In genomic region chr1:155226188-155226909, GRCh38 we compare ENCODE assay signal across 8 cellular contexts. TPM values are rescaled to one million over a fixed set of nuclear protein-coding genes. Genes with fewer than 3 reads are reported as not detected.
DNase-seq lines count a peak whose midpoint lies in the region; ATAC-seq and TF ChIP-seq lines count a peak whose summit lies in the region.

No MANE protein-coding gene starts in this region.

- no peaks in the 10 kb centered on the region for H3K27me3 ChIP-seq in A673 (replicated peaks; ENCODE audit: insufficient read depth, low read depth, low read length, poor library complexity)
- H3K27me3 ChIP-seq in rectal smooth muscle tissue (ENCODE audit: control insufficient read depth, insufficient read depth, low read length), result no peaks in the 10 kb centered on the region
- H3K27me3 ChIP-seq in uterus, result no peaks in the 10 kb centered on the region

- POLR2A ChIA-PET in A673 (lab: Charles Lee; ENCODE audit: low non-redundant PET), result interaction anchor here (1.0 kb wide), 1 partner anchor 17 kb away, joined by 4 read pairs; no protein-coding TSS in a partner anchor

- ATAC-seq in GM21367 (IDR thresholded peaks at IDR 0.05; ENCODE audit: unreplicated experiment), result peak; percentile 34

- peak overlapping the region; percentile 29 for H3K9ac ChIP-seq in rectal smooth muscle tissue (ENCODE audit: low read length)

- H3K9me3 ChIP-seq in A673 (ENCODE audit: low read depth, low read length, poor library complexity, severe bottlenecking) (no peaks in the 10 kb centered on the region), uterus (no peaks in the 10 kb centered on the region)

- H3K36me3 ChIP-seq in A673 (ENCODE audit: insufficient read depth, low read length, poor library complexity, severe bottlenecking), result no peaks in the 10 kb centered on the region
- no peaks in the 10 kb centered on the region for H3K36me3 ChIP-seq in rectal smooth muscle tissue (ENCODE audit: control insufficient read depth, insufficient read depth, low read length)
- H3K36me3 ChIP-seq in uterus, result no peaks in the 10 kb centered on the region

- CTCF ChIA-PET in A673 (lab: Charles Lee), result interaction anchor here (1.3 kb wide), 1 partner anchor 19 kb away, joined by 4 read pairs; no protein-coding TSS in a partner anchor

- no peak for TF ChIP-seq POLR2A in uterus (IDR thresholded peaks at IDR 0.05)

- H3K4me3 ChIP-seq in A673 (ENCODE audit: low read depth, low read length, poor library complexity, severe bottlenecking), result peak overlapping the region; percentile 59
- H3K4me3 ChIP-seq in rectal smooth muscle tissue (ENCODE audit: low read length), result peak overlapping the region; percentile 68
- peak overlapping the region; percentile 49 to 84 for H3K4me3 ChIP-seq in uterus

- no TSS peak for BruUV-seq in A673 (replicated peaks; lab: Mats Ljungman, UMichigan)

- TF ChIP-seq CTCF in A673 (conservative IDR thresholded peaks at IDR 0.05; ENCODE audit: low read depth, low read length) (peak; percentile 78), uterus (IDR thresholded peaks at IDR 0.05) (peak; percentile 54 to 69 (median 64))

- intact Hi-C loops in A673 (cut with micrococcal nuclease; ENCODE audit: unreplicated experiment), result loop anchor here (2.0 kb wide), 1 partner anchor 50 kb away; the partner anchor contains the start of gene HCN3
- intact Hi-C loops in uterus (cut with DNase I; ENCODE audit: low total_unique reads), result loop anchor here (5.0 kb wide), 1 partner anchor 49 kb away; no protein-coding TSS in a partner anchor

- DNase-seq in A673 (ENCODE audit: low spot score) (peak; percentile 94), NCI-H146 treated with DMSO at 0.1 percent for 48 hours (lab: John Stamatoyannopoulos, UW; ENCODE audit: unreplicated experiment) (peak; percentile 57), T follicular helper cell (ENCODE audit: low read depth) (peak; percentile 76), amygdala (lab: John Stamatoyannopoulos, UW) (peak in 34 of 56 donors; percentile 6 to 75 (median 46)), hepatic stellate cell (ENCODE audit: low spot score) (peak; percentile 52), uterus (peak; percentile 82 to 87)

- H3K27ac ChIP-seq in A673 (ENCODE audit: low read depth, low read length, poor library complexity, severe bottlenecking), result peak overlapping the region; percentile 91
- H3K27ac ChIP-seq in rectal smooth muscle tissue (ENCODE audit: low read depth, low read length), result peak overlapping the region; percentile 79
- H3K27ac ChIP-seq in uterus, result peak overlapping the region; percentile 84 to 96

- H3K4me1 ChIP-seq in A673 (ENCODE audit: insufficient read depth, low read length, poor library complexity, severe bottlenecking), result peaks cover 20% of the 10 kb centered on the region
- H3K4me1 ChIP-seq in rectal smooth muscle tissue (ENCODE audit: control insufficient read depth, insufficient read depth, low read length), result peaks cover 16% of the 10 kb centered on the region
- no peaks in the 10 kb centered on the region for H3K4me1 ChIP-seq in uterus

RNA-seq across cellular contexts. Expression of gene MTX1, which starts 17.9 kb away (rescaled TPM):
- 65.2 and 75.9 TPM in 2 replicates for total RNA-seq in A673 (2021)
- 10 to 100 TPM in 3 of 4 donors, 1 to 10 TPM in 1; 9.7 to 62.4 (median 26.0) TPM for total RNA-seq in uterus

RNA-seq across cellular contexts. Expression of gene THBS3, which starts 18.7 kb away (rescaled TPM):
- 23.2 and 29.7 TPM in 2 replicates for total RNA-seq in A673 (2021)
- total RNA-seq in uterus, result 100 to 1,000 TPM in 1 of 4 donors, 10 to 100 TPM in 3; 11.8 to 101 (median 38.3) TPM

RNA-seq across cellular contexts. Expression of gene ENTREP3, which starts 28.9 kb away (rescaled TPM):
- total RNA-seq in A673 (2021) (72.5 and 75.5 TPM in 2 replicates), uterus (10 to 100 TPM in 2 of 4 donors, 1 to 10 TPM in 2; 5.3 to 28.2 (median 11.7) TPM)

RNA-seq across cellular contexts. Expression of gene SCAMP3, which starts 35.8 kb away (rescaled TPM):
- total RNA-seq in A673 (2021) (109 and 115 TPM in 2 replicates), uterus (10 to 100 TPM in 3 of 4 donors, 1 to 10 TPM in 1; 10.0 to 44.4 (median 29.2) TPM)

RNA-seq across cellular contexts. Expression of gene CLK2, which starts 47.0 kb away (rescaled TPM):
- 70.2 and 79.1 TPM in 2 replicates for total RNA-seq in A673 (2021)
- total RNA-seq in uterus, result 10 to 100 TPM; 25.4 to 75.3 (median 39.3) TPM

Comparison
In these comparisons a context has a peak if more than half of its experiments do, and no peak if none do; other contexts are left out.
1. Peak in every context shown above with its lines: DNase-seq, ATAC-seq, H3K4me3 ChIP-seq and H3K27ac ChIP-seq.